Comparison of ENCODE assay signal across 10 cellular contexts in the genomic region with DNA sequence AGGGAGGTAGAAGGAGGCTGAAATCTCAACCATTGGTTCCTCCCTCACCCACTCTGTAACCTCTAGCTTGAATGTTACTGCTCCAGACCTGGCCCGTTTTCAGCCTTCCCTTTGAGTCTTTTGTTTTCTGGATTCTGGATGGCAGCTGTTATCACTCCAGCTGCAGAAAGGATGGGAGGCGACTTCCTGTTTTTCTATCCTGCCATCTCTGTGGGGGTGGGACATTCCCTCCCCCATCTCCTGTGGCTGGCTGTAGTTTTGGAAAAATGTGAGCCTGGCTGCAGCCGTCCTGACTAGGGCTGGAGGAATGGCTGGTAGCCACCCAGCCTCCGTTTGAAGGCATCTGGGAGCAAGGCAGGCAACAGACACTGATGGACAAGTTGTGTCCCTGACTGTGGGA. TPM values are rescaled to one million over a fixed set of nuclear protein-coding genes. Genes with fewer than 3 reads are reported as not detected.
A peak's percentile ranks its signal among the peaks of the same experiment; 100 is the strongest.
DNase-seq lines count a peak whose midpoint lies in the region; ATAC-seq and TF ChIP-seq lines count a peak whose summit lies in the region.
"Had no signal": no experiment of that assay in that cellular context is flagged by ENCODE, and none has a peak within 500 bp of the region (broad histone marks: within the 10 kb centered on the region; RNA-seq: fewer than 3 reads in every experiment).

No MANE protein-coding gene starts in this region.

- H3K36me3 Mint-ChIP-seq in natural killer cell = no peaks in the 10 kb centered on the region
- H3K36me3 Mint-ChIP-seq in natural killer cell treated with Interleukin-12 subunit alpha and Interleukin-12 subunit beta and Interleukin-15 and Interleukin-18, amount 100 ng/mL, for 72 hours = no peaks in the 10 kb centered on the region
- H3K36me3 Mint-ChIP-seq in activated T-helper 1 cell treated with anti-CD3 and anti-CD28 coated beads, Interleukin-12 subunit alpha, Interleukin-12 subunit beta, Interleukin-2, Interleukin-4 antibody, amounts not matched to agents 30 ng/mL and 10 ng/mL and 1 ng/mL, durations not matched to agents 14 hours and 24 hours and 36 hours (ENCODE audit: low read depth) = peaks cover 5% of the 10 kb centered on the region
- H3K36me3 Mint-ChIP-seq in activated T-cell treated with anti-CD3 and anti-CD28 coated beads, Interleukin-2, amount 50 U/mL, for 24 hours (ENCODE audit: low read depth) = peaks cover 8% of the 10 kb centered on the region

- no peak for TF ChIP-seq CTCF in natural killer cell (IDR thresholded peaks at IDR 0.05)

- DNase-seq in natural killer cell = no peak
- no peak for DNase-seq in natural killer cell treated with Interleukin-12 subunit alpha and Interleukin-12 subunit beta and Interleukin-15 and Interleukin-18, amount 100 ng/mL, for 72 hours (ENCODE audit: low spot score)
- no peak for DNase-seq in activated T-helper 1 cell treated with anti-CD3 and anti-CD28 coated beads, Interleukin-12 subunit alpha, Interleukin-12 subunit beta, Interleukin-2, Interleukin-4 antibody, amounts not matched to agents 30 ng/mL and 10 ng/mL and 1 ng/mL, durations not matched to agents 14 hours and 24 hours and 36 hours (ENCODE audit: low spot score)
- peak; percentile 75 for DNase-seq in left kidney (ENCODE audit: low read depth, low spot score)
- DNase-seq in activated T-cell treated with anti-CD3 and anti-CD28 coated beads, Interleukin-2, amount 50 U/mL, for 24 hours = no peak
- no peak for DNase-seq in midbrain (lab: John Stamatoyannopoulos, UW)
- DNase-seq: brain microvascular endothelial cell; CD4-positive, alpha-beta memory T cell had no signal

- H3K27ac Mint-ChIP-seq in natural killer cell = no peak overlapping the region
- H3K27ac Mint-ChIP-seq in natural killer cell treated with Interleukin-12 subunit alpha and Interleukin-12 subunit beta and Interleukin-15 and Interleukin-18, amount 100 ng/mL, for 72 hours = no peak overlapping the region
- H3K27ac Mint-ChIP-seq in activated T-helper 1 cell treated with anti-CD3 and anti-CD28 coated beads, Interleukin-12 subunit alpha, Interleukin-12 subunit beta, Interleukin-2, Interleukin-4 antibody, amounts not matched to agents 30 ng/mL and 10 ng/mL and 1 ng/mL, durations not matched to agents 14 hours and 24 hours and 36 hours = peak overlapping the region; percentile 27
- no peak overlapping the region for H3K27ac Mint-ChIP-seq in activated T-cell treated with anti-CD3 and anti-CD28 coated beads, Interleukin-2, amount 50 U/mL, for 24 hours

- peaks cover 12 to 20% of the 10 kb centered on the region in 2 donors for H3K4me1 Mint-ChIP-seq in natural killer cell
- H3K4me1 Mint-ChIP-seq in natural killer cell treated with Interleukin-12 subunit alpha and Interleukin-12 subunit beta and Interleukin-15 and Interleukin-18, amount 100 ng/mL, for 72 hours (ENCODE audit: low read depth in 2 of 2) = peaks cover 16 to 22% of the 10 kb centered on the region in 2 donors
- H3K4me1 Mint-ChIP-seq in activated T-helper 1 cell treated with anti-CD3 and anti-CD28 coated beads, Interleukin-12 subunit alpha, Interleukin-12 subunit beta, Interleukin-2, Interleukin-4 antibody, amounts not matched to agents 30 ng/mL and 10 ng/mL and 1 ng/mL, durations not matched to agents 14 hours and 24 hours and 36 hours (ENCODE audit: low read depth) = peaks cover 45% of the 10 kb centered on the region
- peaks cover 26% of the 10 kb centered on the region for H3K4me1 Mint-ChIP-seq in activated T-cell treated with anti-CD3 and anti-CD28 coated beads, Interleukin-2, amount 50 U/mL, for 24 hours (ENCODE audit: low read depth)

- H3K9me3 Mint-ChIP-seq in natural killer cell = no peaks in the 10 kb centered on the region
- no peaks in the 10 kb centered on the region for H3K9me3 Mint-ChIP-seq in natural killer cell treated with Interleukin-12 subunit alpha and Interleukin-12 subunit beta and Interleukin-15 and Interleukin-18, amount 100 ng/mL, for 72 hours
- no peaks in the 10 kb centered on the region for H3K9me3 Mint-ChIP-seq in activated T-helper 1 cell treated with anti-CD3 and anti-CD28 coated beads, Interleukin-12 subunit alpha, Interleukin-12 subunit beta, Interleukin-2, Interleukin-4 antibody, amounts not matched to agents 30 ng/mL and 10 ng/mL and 1 ng/mL, durations not matched to agents 14 hours and 24 hours and 36 hours
- no peaks in the 10 kb centered on the region for H3K9me3 Mint-ChIP-seq in activated T-cell treated with anti-CD3 and anti-CD28 coated beads, Interleukin-2, amount 50 U/mL, for 24 hours
- H3K9me3 Mint-ChIP-seq: CD4-positive, alpha-beta memory T cell had no signal

- intact Hi-C loops in natural killer cell (cut with micrococcal nuclease) = no loop called here
- intact Hi-C loops in activated T-helper 1 cell treated with anti-CD3 and anti-CD28 coated beads, Interleukin-12 subunit alpha, Interleukin-12 subunit beta, Interleukin-2, Interleukin-4 antibody, amounts not matched to agents 30 ng/mL and 10 ng/mL and 1 ng/mL, durations not matched to agents 14 hours and 24 hours and 36 hours (cut with micrococcal nuclease) = loop anchor here (5.0 kb wide), 1 partner anchor 509 kb away; a partner anchor contains a TSS

- H3K27me3 Mint-ChIP-seq in natural killer cell (ENCODE audit: low read depth in 2 of 2) = peaks cover 39 to 52% of the 10 kb centered on the region in 2 donors
- peaks cover 39 to 65% of the 10 kb centered on the region in 2 donors for H3K27me3 Mint-ChIP-seq in natural killer cell treated with Interleukin-12 subunit alpha and Interleukin-12 subunit beta and Interleukin-15 and Interleukin-18, amount 100 ng/mL, for 72 hours
- H3K27me3 Mint-ChIP-seq in activated T-helper 1 cell treated with anti-CD3 and anti-CD28 coated beads, Interleukin-12 subunit alpha, Interleukin-12 subunit beta, Interleukin-2, Interleukin-4 antibody, amounts not matched to agents 30 ng/mL and 10 ng/mL and 1 ng/mL, durations not matched to agents 14 hours and 24 hours and 36 hours (ENCODE audit: insufficient read depth) = peaks cover 26% of the 10 kb centered on the region
- H3K27me3 Mint-ChIP-seq in activated T-cell treated with anti-CD3 and anti-CD28 coated beads, Interleukin-2, amount 50 U/mL, for 24 hours = peaks cover 35% of the 10 kb centered on the region

- H3K4me3 Mint-ChIP-seq in natural killer cell = peak overlapping the region; percentile 29
- no peak overlapping the region for H3K4me3 Mint-ChIP-seq in natural killer cell treated with Interleukin-12 subunit alpha and Interleukin-12 subunit beta and Interleukin-15 and Interleukin-18, amount 100 ng/mL, for 72 hours
- peak overlapping the region; percentile 20 for H3K4me3 Mint-ChIP-seq in activated T-helper 1 cell treated with anti-CD3 and anti-CD28 coated beads, Interleukin-12 subunit alpha, Interleukin-12 subunit beta, Interleukin-2, Interleukin-4 antibody, amounts not matched to agents 30 ng/mL and 10 ng/mL and 1 ng/mL, durations not matched to agents 14 hours and 24 hours and 36 hours
- H3K4me3 Mint-ChIP-seq in activated T-cell treated with anti-CD3 and anti-CD28 coated beads, Interleukin-2, amount 50 U/mL, for 24 hours = no peak overlapping the region

- no peak for ATAC-seq in natural killer cell
- no peak for ATAC-seq in natural killer cell treated with Interleukin-12 subunit alpha and Interleukin-12 subunit beta and Interleukin-15 and Interleukin-18, amount 100 ng/mL, for 72 hours
- ATAC-seq in HG03571 (IDR thresholded peaks at IDR 0.05; ENCODE audit: unreplicated experiment) = no peak
- no peak for ATAC-seq in GM21360 (IDR thresholded peaks at IDR 0.05; ENCODE audit: unreplicated experiment)

RNA-seq across cellular contexts. Expression of a gene that starts 2.9 kb away (rescaled TPM):
- 1 to 10 TPM in 2 of 3 donors, under 1 TPM in 1; 0.73 to 1.6 (median 1.4) TPM for total RNA-seq in natural killer cell
- total RNA-seq in natural killer cell treated with Interleukin-12 subunit alpha and Interleukin-12 subunit beta and Interleukin-15 and Interleukin-18, amount 100 ng/mL, for 72 hours = 10 to 100 TPM in 1 of 2 donors, 1 to 10 TPM in 1; 9.0 to 12.9 TPM
- 53.8 and 55.7 TPM in 2 replicates for total RNA-seq in activated T-helper 1 cell treated with anti-CD3 and anti-CD28 coated beads, Interleukin-12 subunit alpha, Interleukin-12 subunit beta, Interleukin-2, Interleukin-4 antibody, amounts not matched to agents 30 ng/mL and 10 ng/mL and 1 ng/mL, durations not matched to agents 14 hours and 24 hours and 36 hours

Comparison
In these comparisons a context has a peak if more than half of its experiments do, and no peak if none do; other contexts are left out.
1. H3K4me3 Mint-ChIP-seq: peak in natural killer cell (single experiment) and activated T-helper 1 cell treated with anti-CD3 and anti-CD28 coated beads, Interleukin-12 subunit alpha, Interleukin-12 subunit beta, Interleukin-2, Interleukin-4 antibody, amounts not matched to agents 30 ng/mL and 10 ng/mL and 1 ng/mL, durations not matched to agents 14 hours and 24 hours and 36 hours (single experiment); none in natural killer cell treated with Interleukin-12 subunit alpha and Interleukin-12 subunit beta and Interleukin-15 and Interleukin-18, amount 100 ng/mL, for 72 hours (single experiment) and activated T-cell treated with anti-CD3 and anti-CD28 coated beads, Interleukin-2, amount 50 U/mL, for 24 hours (single experiment).